8 cellular contexts compared by ENCODE assay signal in the genomic region with DNA sequence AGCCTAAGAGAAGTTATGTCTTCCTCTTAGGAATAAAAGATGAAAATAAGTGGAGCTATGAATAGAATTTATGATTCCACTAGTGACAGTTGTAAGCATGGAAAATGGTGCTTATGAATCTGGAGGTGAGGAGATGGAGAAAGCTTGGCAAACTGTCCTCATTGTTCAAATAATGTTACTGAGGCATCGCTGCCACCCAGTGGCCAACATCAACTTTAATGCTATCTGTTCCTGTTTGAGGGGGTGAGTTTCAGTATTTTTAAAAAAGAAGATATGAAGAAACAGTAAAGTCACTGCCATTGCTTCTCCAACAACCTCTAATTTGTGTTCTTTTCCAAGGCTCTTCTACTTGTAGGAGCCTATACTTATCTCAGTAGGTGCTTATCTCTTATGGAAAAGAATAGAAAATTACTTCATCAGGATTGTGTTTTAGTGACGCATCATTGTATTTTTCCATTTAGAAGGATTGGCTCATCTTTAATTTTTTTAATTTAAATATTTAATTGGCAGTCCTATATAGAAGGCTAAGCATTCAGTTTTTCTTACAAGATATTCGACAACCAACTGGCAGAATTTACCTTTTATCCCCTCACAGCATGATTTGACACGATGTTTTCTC.
DNase-seq lines count a peak whose midpoint lies in the region; ATAC-seq, FAIRE-seq and TF ChIP-seq lines count a peak whose summit lies in the region.

No MANE protein-coding gene starts in this region.

- intact Hi-C loops in Right ventricle myocardium superior (cut with DNase I): loop anchor here (2.0 to 5.0 kb wide), 2 partner anchors 66 to 97 kb away; no protein-coding TSS in a partner anchor

- peak; percentile 85 for FAIRE-seq in GM18507 (lab: Jason Lieb, UNC)

- peak; percentile 61 for TF ChIP-seq CTCF in AG10803 (conservative IDR thresholded peaks at IDR 0.05; ENCODE audit: low read length)

- ATAC-seq in HG03103 (IDR thresholded peaks at IDR 0.05; ENCODE audit: low read depth, unreplicated experiment): peak; percentile 83
- ATAC-seq in Right ventricle myocardium superior (ENCODE audit: poor library complexity): peak; percentile 97

- H3K4me3 ChIP-seq in AG10803 (ENCODE audit: low read length): no peak overlapping the region

- peak; percentile 53 for DNase-seq in AG10803 (ENCODE audit: low read depth)
- DNase-seq in GM18507 (ENCODE audit: extremely low spot score, insufficient read length, low read depth): no peak
- DNase-seq in NCI-H526 treated with DMSO at 0.1 percent for 48 hours (lab: John Stamatoyannopoulos, UW): peak; percentile 51
- peak; percentile 2 for DNase-seq in activated T-helper 9 cell treated with anti-CD3 and anti-CD28 coated beads, Interleukin-2, amount 50 U/mL, for 16 hours (ENCODE audit: low read depth)
- peak; percentile 64 for DNase-seq in Right ventricle myocardium superior
- DNase-seq in putamen (ENCODE audit: low spot score): peak; percentile 53
- no peak for DNase-seq in NCI-H187 (lab: John Stamatoyannopoulos, UW)

Comparison
In these comparisons a context has a peak if more than half of its experiments do, and no peak if none do; other contexts are left out.
1. DNase-seq: peak in AG10803 (single experiment), NCI-H526 treated with DMSO at 0.1 percent for 48 hours (single experiment), activated T-helper 9 cell treated with anti-CD3 and anti-CD28 coated beads, Interleukin-2, amount 50 U/mL, for 16 hours (single experiment), Right ventricle myocardium superior (single experiment) and putamen (single experiment); none in GM18507 (single experiment) and NCI-H187 (0 of 2).